Comparison of ENCODE assay signal across 8 cellular contexts in genomic region chr1:56644064-56644940, GRCh38. TPM values are rescaled to one million over a fixed set of nuclear protein-coding genes. Genes with fewer than 3 reads are reported as not detected.
DNase-seq lines count a peak whose midpoint lies in the region; ATAC-seq, FAIRE-seq and TF ChIP-seq lines count a peak whose summit lies in the region.

No MANE protein-coding gene starts in this region.

- no peak for FAIRE-seq in GM12891 (lab: Jason Lieb, UNC)

- no peak overlapping the region for H3K27ac ChIP-seq in A673 (ENCODE audit: low read depth, low read length, poor library complexity, severe bottlenecking)
- H3K27ac ChIP-seq in skeletal muscle tissue (ENCODE audit: low read depth, low read length) = peak overlapping the region; percentile 88

- no peak for TF ChIP-seq POLR2A in GM12891 (IDR thresholded peaks at IDR 0.05; ENCODE audit: low read depth, low read length)

- H3K9ac ChIP-seq in iPS-15b (ENCODE audit: low read depth, low read length) = no peak overlapping the region
- peak overlapping the region; percentile 77 to 92 (median 91) for H3K9ac ChIP-seq in skeletal muscle tissue (ENCODE audit: low read depth in 1 of 3, low read length in 3 of 3)

- ATAC-seq in GM19395 (IDR thresholded peaks at IDR 0.05; ENCODE audit: unreplicated experiment) = peak; percentile 13

- no TSS peak for BruUV-seq in A673 (replicated peaks; lab: Mats Ljungman, UMichigan)

- H3K4me3 ChIP-seq in A673 (ENCODE audit: low read depth, low read length, poor library complexity, severe bottlenecking) = peak overlapping the region; percentile 48
- H3K4me3 ChIP-seq in iPS-15b (ENCODE audit: low read depth, low read length) = peak overlapping the region; percentile 90
- H3K4me3 ChIP-seq in skeletal muscle tissue (ENCODE audit: low read length in 3 of 3) = peak overlapping the region; percentile 69 to 91 (median 73)

- POLR2A ChIA-PET in A673 (lab: Charles Lee; ENCODE audit: low non-redundant PET) = no interaction called here

- no peaks in the 10 kb centered on the region for H3K9me3 ChIP-seq in A673 (ENCODE audit: low read depth, low read length, poor library complexity, severe bottlenecking)
- H3K9me3 ChIP-seq in iPS-15b (ENCODE audit: control insufficient read depth, insufficient read depth, low read length) = no peaks in the 10 kb centered on the region
- H3K9me3 ChIP-seq in skeletal muscle tissue (ENCODE audit: control insufficient read depth in 3 of 3, low read length in 3 of 3) = no peaks in the 10 kb centered on the region

- H3K36me3 Mint-ChIP-seq in activated naive CD8-positive, alpha-beta T cell treated with anti-CD3 and anti-CD28 coated beads for 36 hours = no peaks in the 10 kb centered on the region

- TF ChIP-seq CTCF in A673 (conservative IDR thresholded peaks at IDR 0.05; ENCODE audit: low read depth, low read length) = no peak

- DNase-seq in A673 (ENCODE audit: low spot score) = no peak
- DNase-seq in activated naive CD8-positive, alpha-beta T cell treated with anti-CD3 and anti-CD28 coated beads for 36 hours = no peak
- no peak for DNase-seq in Kasumi-1 (lab: John Stamatoyannopoulos, UW)
- DNase-seq in GM12891 (ENCODE audit: insufficient read length, low spot score) = no peak
- no peak for DNase-seq in activated CD4-positive, alpha-beta T cell treated with anti-CD3 and anti-CD28 coated beads for 1 hour

- H3K36me3 ChIP-seq in A673 (ENCODE audit: insufficient read depth, low read length, poor library complexity, severe bottlenecking) (no peaks in the 10 kb centered on the region), iPS-15b (ENCODE audit: control insufficient read depth, insufficient read depth, low read length) (no peaks in the 10 kb centered on the region), skeletal muscle tissue (ENCODE audit: control insufficient read depth in 3 of 3, insufficient read depth in 3 of 3, low read length in 3 of 3) (no peaks in the 10 kb centered on the region)

- H3K27me3 ChIP-seq in A673 (replicated peaks; ENCODE audit: insufficient read depth, low read depth, low read length, poor library complexity) (peaks cover 63% of the 10 kb centered on the region), iPS-15b (ENCODE audit: control insufficient read depth, insufficient read depth, low read length) (peaks cover 28% of the 10 kb centered on the region), skeletal muscle tissue (ENCODE audit: control insufficient read depth in 3 of 3, insufficient read depth in 3 of 3, low read length in 3 of 3) (peaks cover 0 to 3% (median 0%) of the 10 kb centered on the region in 3 donors)

- no peaks in the 10 kb centered on the region for H3K4me1 ChIP-seq in A673 (ENCODE audit: insufficient read depth, low read length, poor library complexity, severe bottlenecking)
- H3K4me1 ChIP-seq in iPS-15b (ENCODE audit: control insufficient read depth, insufficient read depth, low read length) = no peaks in the 10 kb centered on the region
- H3K4me1 ChIP-seq in skeletal muscle tissue (ENCODE audit: control insufficient read depth in 3 of 3, insufficient read depth in 3 of 3, low read length in 3 of 3) = peaks cover 0 to 5% (median 2%) of the 10 kb centered on the region in 3 donors

- peaks cover 6% of the 10 kb centered on the region for H3K4me1 Mint-ChIP-seq in activated naive CD8-positive, alpha-beta T cell treated with anti-CD3 and anti-CD28 coated beads for 36 hours

- CTCF ChIA-PET in A673 (lab: Charles Lee) = no interaction called here

- H3K9me3 Mint-ChIP-seq in activated naive CD8-positive, alpha-beta T cell treated with anti-CD3 and anti-CD28 coated beads for 36 hours = no peaks in the 10 kb centered on the region

- no peak overlapping the region for H3K27ac Mint-ChIP-seq in activated naive CD8-positive, alpha-beta T cell treated with anti-CD3 and anti-CD28 coated beads for 36 hours

- peaks cover 65% of the 10 kb centered on the region for H3K27me3 Mint-ChIP-seq in activated naive CD8-positive, alpha-beta T cell treated with anti-CD3 and anti-CD28 coated beads for 36 hours

- H3K4me3 Mint-ChIP-seq in activated naive CD8-positive, alpha-beta T cell treated with anti-CD3 and anti-CD28 coated beads for 36 hours = peak overlapping the region; percentile 63

- intact Hi-C loops in A673 (cut with micrococcal nuclease; ENCODE audit: unreplicated experiment) = no loop called here

TF ChIP-seq in GM12891, 5 proteins besides CTCF, POLR2A, EP300 and RAD21:
- no peak for TF ChIP-seq TAF1 (IDR thresholded peaks at IDR 0.05; ENCODE audit: low read depth, low read length)
- TF ChIP-seq POU2F2 (IDR thresholded peaks at IDR 0.05; ENCODE audit: low read depth, low read length) = no peak
- no peak for TF ChIP-seq PAX5 (IDR thresholded peaks at IDR 0.05; ENCODE audit: insufficient read depth, low read length, severe bottlenecking)
- no peak for TF ChIP-seq SPI1 (IDR thresholded peaks at IDR 0.05; ENCODE audit: low read depth, low read length)
- TF ChIP-seq POLR2AphosphoS5 (IDR thresholded peaks at IDR 0.05; ENCODE audit: low read depth, low read length) = no peak
TF ChIP-seq in GM12891: peak in this region for 0.

RNA-seq across cellular contexts. Expression of gene PRKAA2, which starts 0.8 kb away (rescaled TPM):
- total RNA-seq in A673 (2021) = 0.11 and 0.20 TPM in 2 replicates
- under 1 TPM; 0.02 TPM for total RNA-seq in activated naive CD8-positive, alpha-beta T cell treated with anti-CD3 and anti-CD28 coated beads for 36 hours
- total RNA-seq in skeletal muscle tissue = 56.9 TPM
- 0.01 TPM for polyA plus RNA-seq in GM12891 (2012; ENCODE audit: low read depth, missing spikeins)

Comparison
In these comparisons a context has a peak if more than half of its experiments do, and no peak if none do; other contexts are left out.
1. RNA of gene PRKAA2, which starts 0.8 kb away (total RNA-seq): 56.9 TPM in skeletal muscle tissue (single experiment); 0.11 to 0.20 TPM in A673 and 0.02 TPM in activated naive CD8-positive, alpha-beta T cell treated with anti-CD3 and anti-CD28 coated beads for 36 hours; every median in the first group is over 10 times any median in the second.
2. Peak in every context shown above with its lines, with median percentiles within 50 percentile points of each other: H3K4me3 ChIP-seq.